ENCODE assay signal across 1 cellular context in the genomic region with DNA sequence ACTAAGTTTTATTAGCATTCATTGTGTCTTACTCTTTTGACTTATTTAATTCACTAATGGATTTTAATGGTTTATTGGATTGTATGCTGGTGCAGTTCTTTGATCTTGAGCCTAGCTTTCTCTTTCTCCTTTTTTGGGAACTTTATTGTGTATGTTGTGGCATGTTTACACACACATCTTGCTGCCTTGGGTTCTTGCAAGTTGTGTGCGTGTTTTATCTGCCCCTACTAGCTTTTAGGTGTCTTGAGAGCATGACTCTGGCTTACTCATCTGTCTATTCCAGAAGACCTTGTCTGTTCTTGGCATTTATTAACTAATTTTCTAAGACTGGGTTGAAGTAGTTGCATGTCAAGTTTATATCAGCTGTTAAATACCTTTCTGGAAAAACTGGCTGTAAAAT.
TF ChIP-seq lines count a peak whose summit lies in the region.

No MANE protein-coding gene starts in this region.

TF ChIP-seq in K562, 482 proteins besides CTCF, POLR2A, EP300 and RAD21 (continued from another document):
- peak; percentile 56; the same call in 1 of the 2 replicates for TF ChIP-seq HDGF (IDR thresholded peaks at IDR 0.05)
- no peak for TF ChIP-seq ZNF444 (CRISPR knock-in tag; IDR thresholded peaks at IDR 0.05)
- no peak for TF ChIP-seq KDM5B (IDR thresholded peaks at IDR 0.05; ENCODE audit: insufficient replicate concordance, low read depth, low read length)
- no peak for TF ChIP-seq ZFPM2 (CRISPR knock-in tag; IDR thresholded peaks at IDR 0.05)
- TF ChIP-seq SIN3A (IDR thresholded peaks at IDR 0.05; ENCODE audit: borderline replicate concordance in 2 of 2, control insufficient read depth in 1 of 2, low read depth in 2 of 2, low read length in 2 of 2): peak in 1 of 2 experiments; percentile 32; a peak in 1 of 4 replicates
TF ChIP-seq in K562: peak in this region for 6.
